Comparison of ENCODE assay signal across 8 cellular contexts in genomic region chr4:139301821-139302611, GRCh38. TPM values are rescaled to one million over a fixed set of nuclear protein-coding genes. Genes with fewer than 3 reads are reported as not detected.
DNase-seq lines count a peak whose midpoint lies in the region; ATAC-seq and TF ChIP-seq lines count a peak whose summit lies in the region.

TSS of gene NDUFC1 (minus strand) at chr4:139302477. CDS start at chr4:139295798, 6,679 bp downstream.

- peak within 1 kb of the TSS; percentile 91 for H3K4me2 ChIP-seq in osteoblast (ENCODE audit: insufficient read depth, low read length)

- H3K36me3 ChIP-seq in HUES48 (ENCODE audit: control insufficient read depth, insufficient read depth, low read length) (peaks cover 20% of the 10 kb centered on the region), osteoblast (ENCODE audit: insufficient read depth, low read length) (peaks cover 9% of the 10 kb centered on the region), upper lobe of right lung (no peaks in the 10 kb centered on the region)

- DNase-seq in DMS 273 (lab: John Stamatoyannopoulos, UW; ENCODE audit: unreplicated experiment): peak; percentile 82
- peak; percentile 75 for DNase-seq in SIG-M5 treated with dmso at 0.1 percent for 504 hours (lab: John Stamatoyannopoulos, UW; ENCODE audit: unreplicated experiment)
- peak; percentile 39 for DNase-seq in activated gamma-delta T cell treated with anti-CD3 and anti-CD28 coated beads, Interleukin-2, amount 50 U/mL, for 16 hours (ENCODE audit: low read depth)
- peak; percentile 77 for DNase-seq in germinal center (ENCODE audit: low spot score)
- DNase-seq in osteoblast (ENCODE audit: insufficient read length, low spot score, missing footprints): peak; percentile 72
- peak; percentile 75 for DNase-seq in upper lobe of right lung

- intact Hi-C loops in upper lobe of right lung (cut with DNase I): no loop called here

- H3K9ac ChIP-seq in HUES48 (ENCODE audit: low read depth, low read length): peak within 1 kb of the TSS; percentile 88

- H2AFZ ChIP-seq in osteoblast (ENCODE audit: low read length): peak within 1 kb of the TSS; percentile 95

- peak; percentile 18 for TF ChIP-seq CTCF in osteoblast (IDR thresholded peaks at IDR 0.05; ENCODE audit: extremely low read depth, low read depth, low read length)
- peak; percentile 15 for TF ChIP-seq CTCF in upper lobe of right lung (IDR thresholded peaks at IDR 0.05)

- H3K4me3 ChIP-seq in HUES48 (ENCODE audit: low read depth, low read length) (peak within 1 kb of the TSS; percentile 81), osteoblast (ENCODE audit: insufficient read depth, low read length) (peak within 1 kb of the TSS; percentile 95), upper lobe of right lung (peak within 1 kb of the TSS; percentile 84)

- peaks cover 64% of the 10 kb centered on the region for H3K79me2 ChIP-seq in osteoblast (ENCODE audit: insufficient read depth, low read length)

- peaks cover 7% of the 10 kb centered on the region; the same call in 1 of the 2 replicates for H3K4me1 ChIP-seq in HUES48 (ENCODE audit: control insufficient read depth, insufficient read depth, low read length)
- H3K4me1 ChIP-seq in osteoblast (ENCODE audit: insufficient read depth, low read length): peaks cover 20% of the 10 kb centered on the region
- peaks cover 27% of the 10 kb centered on the region for H3K4me1 ChIP-seq in upper lobe of right lung

- H3K9me3 ChIP-seq in HUES48 (ENCODE audit: control insufficient read depth, insufficient read depth, low read length): 0 out of 2 replicates have a peak, but pooled peaks cover 10% of the 10 kb centered on the region
- no peaks in the 10 kb centered on the region for H3K9me3 ChIP-seq in osteoblast (ENCODE audit: low read depth, low read length)
- H3K9me3 ChIP-seq in upper lobe of right lung: no peaks in the 10 kb centered on the region

- H3K27me3 ChIP-seq in HUES48 (ENCODE audit: control insufficient read depth, insufficient read depth, low read length): no peaks in the 10 kb centered on the region
- no peaks in the 10 kb centered on the region for H3K27me3 ChIP-seq in osteoblast (ENCODE audit: insufficient read depth, low read length)
- H3K27me3 ChIP-seq in upper lobe of right lung: no peaks in the 10 kb centered on the region

- peak within 1 kb of the TSS; percentile 94 for H3K27ac ChIP-seq in HUES48 (ENCODE audit: low read depth, low read length)
- H3K27ac ChIP-seq in osteoblast (ENCODE audit: low read depth, low read length): peak within 1 kb of the TSS; percentile 82
- H3K27ac ChIP-seq in upper lobe of right lung: peak within 1 kb of the TSS; percentile 93

- peak; percentile 41 for ATAC-seq in GM21381 (IDR thresholded peaks at IDR 0.05; ENCODE audit: unreplicated experiment)
- ATAC-seq in upper lobe of right lung: peak; percentile 44

- peaks cover 33% of the 10 kb centered on the region for H4K20me1 ChIP-seq in osteoblast (ENCODE audit: insufficient read depth, low read length)

RNA-seq across cellular contexts. Expression of gene NDUFC1, which starts in this region (rescaled TPM):
- total RNA-seq in osteoblast (24.2 and 25.7 TPM in 2 replicates), upper lobe of right lung (52.9 TPM)

Comparison
In these comparisons a context has a peak if more than half of its experiments do, and no peak if none do; other contexts are left out.
1. Peak in every context shown above with its lines: DNase-seq, ATAC-seq, H3K4me3 ChIP-seq and H3K27ac ChIP-seq.